In the genomic region with DNA sequence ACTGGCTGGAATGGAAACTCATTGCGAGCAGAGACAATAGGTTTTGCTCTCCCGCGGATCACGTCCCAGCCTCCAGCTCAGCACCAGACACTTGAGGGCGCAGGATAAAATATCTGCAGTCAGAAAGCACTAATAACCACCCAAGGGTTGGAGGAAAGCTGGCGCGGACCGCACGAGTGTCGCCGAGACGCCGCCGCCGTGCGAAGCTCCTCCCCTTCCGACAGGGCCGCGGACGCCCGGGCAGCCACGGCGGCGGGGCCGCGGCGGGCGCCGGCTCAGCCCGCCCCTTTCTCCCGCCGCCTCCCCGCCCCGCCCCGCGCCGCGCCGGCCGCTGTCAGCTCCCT, we compare ENCODE assay signal across 8 cellular contexts. TPM values are rescaled to one million over a fixed set of nuclear protein-coding genes. Genes with fewer than 3 reads are reported as not detected.
DNase-seq lines count a peak whose midpoint lies in the region; TF ChIP-seq lines count a peak whose summit lies in the region.

Gene CMPK1 (plus strand): TSS at position 213 of the 344 bp plus-strand sequence. CDS start 156 bp downstream, outside the sequence.

- peak within 1 kb of the TSS; percentile 96 for H3K27ac Mint-ChIP-seq in neural crest cell (ENCODE audit: unreplicated experiment)

- H3K9ac ChIP-seq in ES-I3 (ENCODE audit: low read depth, low read length) (peak within 1 kb of the TSS; percentile 99), stomach smooth muscle (ENCODE audit: low read length in 2 of 2) (peak within 1 kb of the TSS; percentile 95 to 96)

- H3K4me3 Mint-ChIP-seq in neural crest cell = peak within 1 kb of the TSS; percentile 100

- TF ChIP-seq CTCF in LNCaP clone FGC (IDR thresholded peaks at IDR 0.05; ENCODE audit: control insufficient read depth, extremely low read depth, insufficient read depth) = peak; percentile 49
- no peak for TF ChIP-seq CTCF in fibroblast of villous mesenchyme (IDR thresholded peaks at IDR 0.05; ENCODE audit: insufficient read depth, low read depth, low read length)
- no peak for TF ChIP-seq CTCF in neural crest cell (conservative IDR thresholded peaks at IDR 0.05)

- no peaks in the 10 kb centered on the region for H3K9me3 Mint-ChIP-seq in neural crest cell

- H3K27me3 Mint-ChIP-seq in neural crest cell (ENCODE audit: low read depth) = no peaks in the 10 kb centered on the region

- H3K36me3 ChIP-seq in ES-I3 (ENCODE audit: insufficient read depth, low read length) = no peaks in the 10 kb centered on the region
- no peaks in the 10 kb centered on the region for H3K36me3 ChIP-seq in H7 (replicated peaks; ENCODE audit: control insufficient read depth, insufficient read depth, low read length)
- H3K36me3 ChIP-seq in stomach smooth muscle (ENCODE audit: control insufficient read depth in 2 of 2, insufficient read depth in 2 of 2, low read length in 2 of 2) = no peaks in the 10 kb centered on the region

- DNase-seq in H7 = peak; percentile 94
- peak; percentile 70 for DNase-seq in LNCaP clone FGC (ENCODE audit: low read depth)
- DNase-seq in activated effector memory CD4-positive, alpha-beta T cell treated with Interleukin-2 at 50 U/mL for 16 hours = peak; percentile 70
- peak; percentile 88 for DNase-seq in fibroblast of villous mesenchyme (ENCODE audit: low read depth)
- DNase-seq in neural crest cell (ENCODE audit: low read depth, low spot score) = no peak

- H3K4me1 Mint-ChIP-seq in neural crest cell = peaks cover 20% of the 10 kb centered on the region

- TF ChIP-seq POLR2A in Raji (IDR thresholded peaks at IDR 0.05; ENCODE audit: insufficient read depth, low read depth, low read length) = peak; percentile 71

- peaks cover 8% of the 10 kb centered on the region; the same call in 1 of the 2 replicates for H3K4me1 ChIP-seq in ES-I3 (ENCODE audit: insufficient read depth, low read length)
- peaks cover 22% of the 10 kb centered on the region for H3K4me1 ChIP-seq in stomach smooth muscle (ENCODE audit: control insufficient read depth, insufficient read depth, low read length)

- peak within 1 kb of the TSS; percentile 88 for H3K27ac ChIP-seq in stomach smooth muscle (ENCODE audit: low read length)

- peak within 1 kb of the TSS; percentile 97 for H3K4me3 ChIP-seq in H7 (ENCODE audit: insufficient read depth, low read depth, low read length)
- peak within 1 kb of the TSS; percentile 90 for H3K4me3 ChIP-seq in LNCaP clone FGC (ENCODE audit: low read depth, low read length)
- peak within 1 kb of the TSS; percentile 74 for H3K4me3 ChIP-seq in fibroblast of villous mesenchyme (ENCODE audit: low read depth, low read length)
- H3K4me3 ChIP-seq in stomach smooth muscle (ENCODE audit: low read length in 2 of 2) = peak within 1 kb of the TSS; percentile 90 to 92

- no peaks in the 10 kb centered on the region for H3K36me3 Mint-ChIP-seq in neural crest cell (ENCODE audit: low read depth)

- H3K9me3 ChIP-seq in ES-I3 (ENCODE audit: control insufficient read depth, insufficient read depth, low read length) (no peaks in the 10 kb centered on the region), stomach smooth muscle (ENCODE audit: control insufficient read depth in 2 of 2, low read length in 2 of 2) (no peaks in the 10 kb centered on the region)

- H3K27me3 ChIP-seq in H7 (ENCODE audit: control insufficient read depth, insufficient read depth, low read length) (no peaks in the 10 kb centered on the region), stomach smooth muscle (ENCODE audit: control insufficient read depth in 1 of 2, insufficient read depth in 2 of 2, low read length in 2 of 2) (no peaks in the 10 kb centered on the region)

RNA-seq across cellular contexts. Expression of gene CMPK1, which starts in this region (rescaled TPM):
- 65.3 and 72.1 TPM in 2 replicates for total RNA-seq in H7 (2014; rRNA removed; shearing (Covaris generic))
- total RNA-seq in fibroblast of villous mesenchyme (78.0 and 120 TPM in 2 replicates), neural crest cell (57.6 and 59.3 TPM in 2 replicates)
